15 cellular contexts compared by ENCODE assay signal in genomic region chr9:16321461-16322119, GRCh38.
DNase-seq lines count a peak whose midpoint lies in the region; ATAC-seq and TF ChIP-seq lines count a peak whose summit lies in the region.
"Had no signal": no experiment of that assay in that cellular context is flagged by ENCODE, and none has a peak within 500 bp of the region (broad histone marks: within the 10 kb centered on the region; RNA-seq: fewer than 3 reads in every experiment).

No MANE protein-coding gene starts in this region.

- H3K27ac ChIP-seq in upper lobe of right lung, result no peak overlapping the region

- CTCF ChIA-PET in T-cell (lab: Charles Lee), result no interaction called here

- no peaks in the 10 kb centered on the region for H3K4me1 Mint-ChIP-seq in T-cell
- H3K4me1 Mint-ChIP-seq: activated naive CD8-positive, alpha-beta T cell treated with anti-CD3 and anti-CD28 coated beads for 36 hours; B cell had no signal

- no peaks in the 10 kb centered on the region for H3K4me1 ChIP-seq in upper lobe of right lung

- no peak for DNase-seq in Right ventricle myocardium superior
- no peak for DNase-seq in cardiac septum (ENCODE audit: low spot score)
- DNase-seq in astrocyte of the hippocampus (ENCODE audit: low read depth, low spot score), result peak; percentile 50
- DNase-seq in islet precursor cell, result peak; percentile 59
- DNase-seq in upper lobe of right lung, result no peak
- DNase-seq in ACHN, result no peak
- DNase-seq in T-cell, result no peak
- DNase-seq: activated naive CD8-positive, alpha-beta T cell treated with anti-CD3 and anti-CD28 coated beads for 36 hours; erythroblast; mesendoderm; NCI-H2107; SHP77 treated with DMSO at 0.1 percent for 48 hours; stimulated activated CD4-positive, alpha-beta T cell treated with anti-CD3 and anti-CD28 coated beads, Interleukin-12 subunit alpha, Interleukin-12 subunit beta, amount 100 ng/mL, for 4 hours had no signal

- TF ChIP-seq CTCF in upper lobe of right lung (IDR thresholded peaks at IDR 0.05), result no peak

- ATAC-seq in Right ventricle myocardium superior (ENCODE audit: poor library complexity) (peak; percentile 39), upper lobe of right lung (peak; percentile 75), GM21528 (IDR thresholded peaks at IDR 0.05; ENCODE audit: low FRiP score, unreplicated experiment) (no peak), T-cell (replicated peaks in 1 of 4) (no peak)

- H3K27ac Mint-ChIP-seq in T-cell, result no peak overlapping the region
- H3K27ac Mint-ChIP-seq: activated naive CD8-positive, alpha-beta T cell treated with anti-CD3 and anti-CD28 coated beads for 36 hours; B cell had no signal

- no peaks in the 10 kb centered on the region for H3K36me3 Mint-ChIP-seq in T-cell
- H3K36me3 Mint-ChIP-seq: activated naive CD8-positive, alpha-beta T cell treated with anti-CD3 and anti-CD28 coated beads for 36 hours had no signal

- peaks cover 0 to 6% (median 4%) of the 10 kb centered on the region in 3 donors for H3K9me3 Mint-ChIP-seq in T-cell
- H3K9me3 Mint-ChIP-seq: activated naive CD8-positive, alpha-beta T cell treated with anti-CD3 and anti-CD28 coated beads for 36 hours had no signal

- no peaks in the 10 kb centered on the region for H3K36me3 ChIP-seq in upper lobe of right lung

- no peaks in the 10 kb centered on the region for H3K27me3 Mint-ChIP-seq in T-cell
- H3K27me3 Mint-ChIP-seq: activated naive CD8-positive, alpha-beta T cell treated with anti-CD3 and anti-CD28 coated beads for 36 hours; B cell had no signal

- H3K4me3 Mint-ChIP-seq in T-cell, result no peak overlapping the region
- H3K4me3 Mint-ChIP-seq: activated naive CD8-positive, alpha-beta T cell treated with anti-CD3 and anti-CD28 coated beads for 36 hours; B cell had no signal

- no peak overlapping the region for H3K4me3 ChIP-seq in upper lobe of right lung

- POLR2A ChIA-PET in T-cell (lab: Charles Lee), result no interaction called here

- in situ Hi-C loops in ACHN (cut with HindIII; ENCODE audit: low pct_ligation_motif_present, low pct_unique_long_range_greater_than_20kb, low sequenced_read_pairs), result no loop called here

- H3K9me3 ChIP-seq in upper lobe of right lung, result no peaks in the 10 kb centered on the region

- no peaks in the 10 kb centered on the region for H3K27me3 ChIP-seq in upper lobe of right lung

- intact Hi-C loops in Right ventricle myocardium superior (cut with DNase I), result no loop called here
- intact Hi-C loops in cardiac septum (cut with DNase I), result no loop called here
- intact Hi-C loops in upper lobe of right lung (cut with DNase I), result no loop called here

Comparison
In these comparisons a context has a peak if more than half of its experiments do, and no peak if none do; other contexts are left out.
1. ATAC-seq: peak in Right ventricle myocardium superior (single experiment) and upper lobe of right lung (single experiment); none in GM21528 (single experiment) and T-cell (0 of 4).
2. DNase-seq: peak in astrocyte of the hippocampus (single experiment) and islet precursor cell (single experiment); none in Right ventricle myocardium superior (single experiment), cardiac septum (single experiment), upper lobe of right lung (single experiment), ACHN (single experiment) and T-cell (0 of 34).